ENCODE assay signal across 19 cellular contexts in genomic region chr1:54284781-54285563, GRCh38.
DNase-seq lines count a peak whose midpoint lies in the region; ATAC-seq and TF ChIP-seq lines count a peak whose summit lies in the region.
"Had no signal": no experiment of that assay in that cellular context is flagged by ENCODE, and none has a peak within 500 bp of the region (broad histone marks: within the 10 kb centered on the region; RNA-seq: fewer than 3 reads in every experiment).

No MANE protein-coding gene starts in this region.

- DNase-seq in stimulated activated naive CD4-positive, alpha-beta T cell (lab: John Stamatoyannopoulos, UW) = peak; percentile 26 to 81 (median 64)
- DNase-seq in stimulated activated naive CD4-positive, alpha-beta T cell treated with Interleukin-2 at 50 U/mL for 16 hours (lab: John Stamatoyannopoulos, UW) = no peak
- peak; percentile 32 to 48 for DNase-seq in activated T-cell treated with anti-CD3 and anti-CD28 coated beads, Interleukin-2, amount 50 U/mL, for 72 hours
- DNase-seq in mesothelial cell of epicardium (ENCODE audit: low spot score in 2 of 2, unreplicated experiment in 2 of 2) (no peak), uterus (no peak), medulla oblongata (ENCODE audit: extremely low spot score) (no peak), HuH-7.5 (ENCODE audit: low spot score) (no peak), mucosa of gallbladder (ENCODE audit: low spot score) (no peak)
- DNase-seq: activated B cell treated with CpG ODN at 0.5 μM for 24 hours, adrenal gland, colonic mucosa, Karpas-422, mammary epithelial cell, NCI-H1930, NCI-H69, pancreas, SHP77 treated with DMSO at 0.1 percent for 48 hours had no signal

- peaks cover 85% of the 10 kb centered on the region for H3K4me1 Mint-ChIP-seq in activated T-cell treated with anti-CD3 and anti-CD28 coated beads, Interleukin-2, amount 50 U/mL, for 72 hours (ENCODE audit: low read depth)
- peaks cover 61% of the 10 kb centered on the region for H3K4me1 Mint-ChIP-seq in mesothelial cell of epicardium

- peak overlapping the region; percentile 36 to 88 for H3K27ac ChIP-seq in uterus
- H3K27ac ChIP-seq: colonic mucosa, pancreas had no signal

- TF ChIP-seq CTCF in mesothelial cell of epicardium (IDR thresholded peaks at IDR 0.05; ENCODE audit: unreplicated experiment) (no peak), uterus (IDR thresholded peaks at IDR 0.05) (no peak)

- no peaks in the 10 kb centered on the region for H3K9me3 Mint-ChIP-seq in activated T-cell treated with anti-CD3 and anti-CD28 coated beads, Interleukin-2, amount 50 U/mL, for 72 hours
- H3K9me3 Mint-ChIP-seq in mesothelial cell of epicardium = no peaks in the 10 kb centered on the region
- H3K9me3 Mint-ChIP-seq: activated B cell treated with CpG ODN at 0.5 μM for 24 hours; stimulated activated memory B cell treated with anti-CD40 and anti-IgM and Interleukin-4, amounts not matched to agents 10 μg/mL and 1 μg/mL and 100 μg/mL, for 72 hours had no signal

- intact Hi-C loops in uterus (cut with DNase I; ENCODE audit: low total_unique reads) = no loop called here

- H3K36me3 ChIP-seq in uterus = no peaks in the 10 kb centered on the region
- H3K36me3 ChIP-seq: adrenal gland, colonic mucosa, pancreas had no signal

- ATAC-seq in activated T-cell treated with anti-CD3 and anti-CD28 coated beads, Interleukin-2, amount 50 U/mL, for 72 hours (replicated peaks in 1 of 2) = peak; percentile 47 to 50
- ATAC-seq: GM12878; pancreas; stimulated activated memory B cell treated with anti-CD40 and anti-IgM and Interleukin-4, amounts not matched to agents 10 μg/mL and 1 μg/mL and 100 μg/mL, for 72 hours had no signal

- no peak for TF ChIP-seq POLR2A in uterus (IDR thresholded peaks at IDR 0.05)

- peak overlapping the region; percentile 75 to 77 for H3K4me3 Mint-ChIP-seq in activated T-cell treated with anti-CD3 and anti-CD28 coated beads, Interleukin-2, amount 50 U/mL, for 72 hours
- no peak overlapping the region for H3K4me3 Mint-ChIP-seq in mesothelial cell of epicardium
- H3K4me3 Mint-ChIP-seq: activated B cell treated with CpG ODN at 0.5 μM for 24 hours; stimulated activated memory B cell treated with anti-CD40 and anti-IgM and Interleukin-4, amounts not matched to agents 10 μg/mL and 1 μg/mL and 100 μg/mL, for 72 hours had no signal

- H3K4me1 ChIP-seq in uterus = peaks cover 0 to 29% of the 10 kb centered on the region in 2 donors

- H3K4me3 ChIP-seq in uterus = no peak overlapping the region
- H3K4me3 ChIP-seq: adrenal gland, colonic mucosa, GM12878, pancreas had no signal

- peaks cover 0 to 6% of the 10 kb centered on the region in 2 donors for H3K36me3 Mint-ChIP-seq in activated T-cell treated with anti-CD3 and anti-CD28 coated beads, Interleukin-2, amount 50 U/mL, for 72 hours (ENCODE audit: insufficient read depth in 2 of 2)
- H3K36me3 Mint-ChIP-seq in mesothelial cell of epicardium = peaks cover 9% of the 10 kb centered on the region

- H3K27me3 Mint-ChIP-seq in activated T-cell treated with anti-CD3 and anti-CD28 coated beads, Interleukin-2, amount 50 U/mL, for 72 hours (ENCODE audit: low read depth) = no peaks in the 10 kb centered on the region
- H3K27me3 Mint-ChIP-seq in mesothelial cell of epicardium (ENCODE audit: low read depth) = no peaks in the 10 kb centered on the region
- H3K27me3 Mint-ChIP-seq: activated B cell treated with CpG ODN at 0.5 μM for 24 hours; stimulated activated memory B cell treated with anti-CD40 and anti-IgM and Interleukin-4, amounts not matched to agents 10 μg/mL and 1 μg/mL and 100 μg/mL, for 72 hours had no signal

- H3K27me3 ChIP-seq in uterus = no peaks in the 10 kb centered on the region
- H3K27me3 ChIP-seq: adrenal gland, colonic mucosa, pancreas had no signal

- peak overlapping the region; percentile 99 for H3K27ac Mint-ChIP-seq in activated T-cell treated with anti-CD3 and anti-CD28 coated beads, Interleukin-2, amount 50 U/mL, for 72 hours
- peak overlapping the region; percentile 65 for H3K27ac Mint-ChIP-seq in mesothelial cell of epicardium
- H3K27ac Mint-ChIP-seq: activated B cell treated with CpG ODN at 0.5 μM for 24 hours; stimulated activated memory B cell treated with anti-CD40 and anti-IgM and Interleukin-4, amounts not matched to agents 10 μg/mL and 1 μg/mL and 100 μg/mL, for 72 hours had no signal

- no peaks in the 10 kb centered on the region for H3K9me3 ChIP-seq in uterus
- H3K9me3 ChIP-seq: adrenal gland, colonic mucosa, pancreas had no signal

Comparison
In these comparisons a context has a peak if more than half of its experiments do, and no peak if none do; other contexts are left out.
1. DNase-seq: peak in stimulated activated naive CD4-positive, alpha-beta T cell (6 of 6) and activated T-cell treated with anti-CD3 and anti-CD28 coated beads, Interleukin-2, amount 50 U/mL, for 72 hours (2 of 2); none in stimulated activated naive CD4-positive, alpha-beta T cell treated with Interleukin-2 at 50 U/mL for 16 hours (single experiment), mesothelial cell of epicardium (0 of 2), uterus (0 of 2), medulla oblongata (single experiment), HuH-7.5 (single experiment) and mucosa of gallbladder (single experiment).